In genomic region chr22:29716814-29717213, GRCh38 we compare ENCODE assay signal across 9 cellular contexts. TPM values are rescaled to one million over a fixed set of nuclear protein-coding genes. Genes with fewer than 3 reads are reported as not detected.
DNase-seq lines count a peak whose midpoint lies in the region; ATAC-seq, FAIRE-seq and TF ChIP-seq lines count a peak whose summit lies in the region.
"Had no signal": no experiment of that assay in that cellular context is flagged by ENCODE, and none has a peak within 500 bp of the region (broad histone marks: within the 10 kb centered on the region; RNA-seq: fewer than 3 reads in every experiment).

No MANE protein-coding gene starts in this region.

- no peaks in the 10 kb centered on the region for H3K36me3 Mint-ChIP-seq in Caco-2 (ENCODE audit: insufficient read depth, unreplicated experiment)
- H3K36me3 Mint-ChIP-seq in activated T-helper 2 cell treated with anti-CD3 and anti-CD28 coated beads, Interferon-gamma antibody, Interleukin-2, Interleukin-4, amounts not matched to agents 10 μg/mL and 5 μg/mL and 100 μg/mL, durations not matched to agents 14 hours and 24 hours and 36 hours (ENCODE audit: low read depth) = no peaks in the 10 kb centered on the region

- TF ChIP-seq CTCF in Caco-2 (IDR thresholded peaks at IDR 0.05; ENCODE audit: insufficient read depth in 1 of 2, low read depth in 1 of 2, low read length in 1 of 2, severe bottlenecking in 1 of 2, unreplicated experiment in 1 of 2) = no peak

- H3K4me3 ChIP-seq in Caco-2 (ENCODE audit: low read depth, low read length) (no peak overlapping the region), small intestine (ENCODE audit: low read depth in 1 of 2, low read length in 2 of 2) (no peak overlapping the region)
- H3K4me3 ChIP-seq: breast epithelium had no signal

- DNase-seq in Caco-2 (peak; percentile 75 to 84), HUDEP-2 (lab: John Stamatoyannopoulos, UW; ENCODE audit: unreplicated experiment in 76 of 76) (peak in 59 of 76 experiments; percentile 6 to 80 (median 43)), hepatic stellate cell (ENCODE audit: low spot score) (peak; percentile 81), small intestine (peak; percentile 42), SHP77 treated with DMSO at 0.1 percent for 48 hours (lab: John Stamatoyannopoulos, UW) (no peak)
- peak; percentile 22 for DNase-seq in activated T-helper 2 cell treated with anti-CD3 and anti-CD28 coated beads, Interferon-gamma antibody, Interleukin-2, Interleukin-4, amounts not matched to agents 10 μg/mL and 5 μg/mL and 100 μg/mL, durations not matched to agents 14 hours and 24 hours and 36 hours (ENCODE audit: low spot score)
- no peak for DNase-seq in effector CD8-positive, alpha-beta T cell (lab: John Stamatoyannopoulos, UW)

- no TSS peak for BruUV-seq in Caco-2 (replicated peaks; lab: Mats Ljungman, UMichigan)

- 11 to 19% (median 15%) methylated on average over 4 of the region's 4 CpGs for WGBS in small intestine, 3 donors

- POLR2A ChIA-PET in Caco-2 (lab: Charles Lee) = no interaction called here

- ATAC-seq in HG03196 (IDR thresholded peaks at IDR 0.05; ENCODE audit: unreplicated experiment) = no peak

- H3K9me3 Mint-ChIP-seq in Caco-2 (ENCODE audit: unreplicated experiment) = no peaks in the 10 kb centered on the region
- H3K9me3 Mint-ChIP-seq in activated T-helper 2 cell treated with anti-CD3 and anti-CD28 coated beads, Interferon-gamma antibody, Interleukin-2, Interleukin-4, amounts not matched to agents 10 μg/mL and 5 μg/mL and 100 μg/mL, durations not matched to agents 14 hours and 24 hours and 36 hours = no peaks in the 10 kb centered on the region

- H3K27ac ChIP-seq in small intestine (ENCODE audit: low read depth in 1 of 2, low read length in 1 of 2) = no peak overlapping the region
- H3K27ac ChIP-seq: breast epithelium had no signal

- H3K9me3 ChIP-seq in Caco-2 (no peaks in the 10 kb centered on the region), small intestine (ENCODE audit: control insufficient read depth, low read depth) (no peaks in the 10 kb centered on the region)
- H3K9me3 ChIP-seq: breast epithelium had no signal

- intact Hi-C loops in Caco-2 (cut with micrococcal nuclease; ENCODE audit: unreplicated experiment) = no loop called here
- intact Hi-C loops in activated T-helper 2 cell treated with anti-CD3 and anti-CD28 coated beads, Interferon-gamma antibody, Interleukin-2, Interleukin-4, amounts not matched to agents 10 μg/mL and 5 μg/mL and 100 μg/mL, durations not matched to agents 14 hours and 24 hours and 36 hours (cut with micrococcal nuclease) = loop anchor here (10.0 kb wide), 1 partner anchor 288 kb away; no protein-coding TSS in a partner anchor

- H3K4me1 Mint-ChIP-seq in Caco-2 (ENCODE audit: low read depth, unreplicated experiment) = no peaks in the 10 kb centered on the region
- peaks cover 2% of the 10 kb centered on the region for H3K4me1 Mint-ChIP-seq in activated T-helper 2 cell treated with anti-CD3 and anti-CD28 coated beads, Interferon-gamma antibody, Interleukin-2, Interleukin-4, amounts not matched to agents 10 μg/mL and 5 μg/mL and 100 μg/mL, durations not matched to agents 14 hours and 24 hours and 36 hours (ENCODE audit: low read depth)

- FAIRE-seq in small intestine (lab: Jason Lieb, UNC) = no peak

- H3K36me3 ChIP-seq in Caco-2 (ENCODE audit: control insufficient read depth, insufficient read depth, low read length) (no peaks in the 10 kb centered on the region), small intestine (ENCODE audit: control insufficient read depth in 2 of 2, insufficient read depth in 2 of 2, low read length in 2 of 2) (no peaks in the 10 kb centered on the region)
- H3K36me3 ChIP-seq: breast epithelium had no signal

- H3K27me3 Mint-ChIP-seq in Caco-2 (ENCODE audit: insufficient read depth, unreplicated experiment) = peaks cover 18% of the 10 kb centered on the region
- H3K27me3 Mint-ChIP-seq in activated T-helper 2 cell treated with anti-CD3 and anti-CD28 coated beads, Interferon-gamma antibody, Interleukin-2, Interleukin-4, amounts not matched to agents 10 μg/mL and 5 μg/mL and 100 μg/mL, durations not matched to agents 14 hours and 24 hours and 36 hours (ENCODE audit: low read depth) = peaks cover 34% of the 10 kb centered on the region

- no peak overlapping the region for H3K27ac Mint-ChIP-seq in Caco-2 (ENCODE audit: unreplicated experiment)
- no peak overlapping the region for H3K27ac Mint-ChIP-seq in activated T-helper 2 cell treated with anti-CD3 and anti-CD28 coated beads, Interferon-gamma antibody, Interleukin-2, Interleukin-4, amounts not matched to agents 10 μg/mL and 5 μg/mL and 100 μg/mL, durations not matched to agents 14 hours and 24 hours and 36 hours

- H3K4me1 ChIP-seq in Caco-2 (no peaks in the 10 kb centered on the region), small intestine (ENCODE audit: control insufficient read depth in 2 of 2, insufficient read depth in 1 of 2, low read depth in 1 of 2, low read length in 1 of 2) (no peaks in the 10 kb centered on the region)
- H3K4me1 ChIP-seq: breast epithelium had no signal

- H3K27me3 ChIP-seq in Caco-2 (replicated peaks; ENCODE audit: control insufficient read depth, insufficient read depth, low read length) (peaks cover 1% of the 10 kb centered on the region), small intestine (ENCODE audit: control insufficient read depth in 2 of 2, insufficient read depth in 2 of 2, low read length in 2 of 2) (peaks cover 0 to 17% of the 10 kb centered on the region in 2 donors)

- CTCF ChIA-PET in Caco-2 (lab: Charles Lee) = interaction anchor here (0.6 kb wide), 2 partner anchors 20 to 81 kb away, joined by 3 to 4 read pairs; no protein-coding TSS in a partner anchor

- no peak overlapping the region for H3K4me3 Mint-ChIP-seq in Caco-2 (ENCODE audit: unreplicated experiment)
- no peak overlapping the region for H3K4me3 Mint-ChIP-seq in activated T-helper 2 cell treated with anti-CD3 and anti-CD28 coated beads, Interferon-gamma antibody, Interleukin-2, Interleukin-4, amounts not matched to agents 10 μg/mL and 5 μg/mL and 100 μg/mL, durations not matched to agents 14 hours and 24 hours and 36 hours (ENCODE audit: low read depth)

RNA-seq across cellular contexts. Expression of gene CABP7, which starts 3.0 kb away (rescaled TPM):
- not detected in 2 replicates for total RNA-seq in Caco-2 (2022)
- 0.05 TPM in 1 of 2 replicates, not detected in the other for total RNA-seq in activated T-helper 2 cell treated with anti-CD3 and anti-CD28 coated beads, Interferon-gamma antibody, Interleukin-2, Interleukin-4, amounts not matched to agents 10 μg/mL and 5 μg/mL and 100 μg/mL, durations not matched to agents 14 hours and 24 hours and 36 hours
- 1 to 10 TPM in 1 of 3 donors, under 1 TPM in 2; 0.27 to 1.8 (median 0.89) TPM for polyA plus RNA-seq in small intestine
- total RNA-seq: breast epithelium had no signal

RNA-seq across cellular contexts. Expression of gene ZMAT5, which starts 50.0 kb away (rescaled TPM):
- 13.0 and 19.7 TPM in 2 replicates for total RNA-seq in Caco-2 (2022)
- total RNA-seq in activated T-helper 2 cell treated with anti-CD3 and anti-CD28 coated beads, Interferon-gamma antibody, Interleukin-2, Interleukin-4, amounts not matched to agents 10 μg/mL and 5 μg/mL and 100 μg/mL, durations not matched to agents 14 hours and 24 hours and 36 hours = 26.0 and 26.9 TPM in 2 replicates
- 10 to 100 TPM; 17.1 to 36.5 (median 29.7) TPM for polyA plus RNA-seq in small intestine

RNA-seq across cellular contexts. Expression of gene UQCR10, which starts 50.4 kb away (rescaled TPM):
- 147 and 148 TPM in 2 replicates for total RNA-seq in Caco-2 (2022)
- total RNA-seq in activated T-helper 2 cell treated with anti-CD3 and anti-CD28 coated beads, Interferon-gamma antibody, Interleukin-2, Interleukin-4, amounts not matched to agents 10 μg/mL and 5 μg/mL and 100 μg/mL, durations not matched to agents 14 hours and 24 hours and 36 hours = 87.7 and 92.4 TPM in 2 replicates
- polyA plus RNA-seq in small intestine = 100 to 1,000 TPM; 257 to 564 (median 430) TPM

Comparison
In these comparisons a context has a peak if more than half of its experiments do, and no peak if none do; other contexts are left out.
1. DNase-seq: peak in Caco-2 (2 of 2), HUDEP-2 (59 of 76), activated T-helper 2 cell treated with anti-CD3 and anti-CD28 coated beads, Interferon-gamma antibody, Interleukin-2, Interleukin-4, amounts not matched to agents 10 μg/mL and 5 μg/mL and 100 μg/mL, durations not matched to agents 14 hours and 24 hours and 36 hours (single experiment), hepatic stellate cell (single experiment) and small intestine (single experiment); none in effector CD8-positive, alpha-beta T cell (single experiment) and SHP77 treated with DMSO at 0.1 percent for 48 hours (single experiment).